12 cellular contexts compared by ENCODE assay signal in genomic region chr4:184451726-184452125, GRCh38. TPM values are rescaled to one million over a fixed set of nuclear protein-coding genes. Genes with fewer than 3 reads are reported as not detected.
A peak's percentile ranks its signal among the peaks of the same experiment; 100 is the strongest.
DNase-seq lines count a peak whose midpoint lies in the region; ATAC-seq lines count a peak whose summit lies in the region.
"Had no signal": no experiment of that assay in that cellular context is flagged by ENCODE, and none has a peak within 500 bp of the region (broad histone marks: within the 10 kb centered on the region; RNA-seq: fewer than 3 reads in every experiment).

No MANE protein-coding gene starts in this region.

- H3K9me3 Mint-ChIP-seq in T-cell (no peaks in the 10 kb centered on the region), immature natural killer cell (no peaks in the 10 kb centered on the region)
- H3K9me3 Mint-ChIP-seq in stimulated activated naive B cell treated with anti-CD40 and anti-IgM and Interleukin-4, amounts not matched to agents 10 μg/mL and 1 μg/mL and 100 μg/mL, for 72 hours, result no peaks in the 10 kb centered on the region
- H3K9me3 Mint-ChIP-seq: T-helper 2 cell treated with Interferon-gamma antibody and Interleukin-4, amounts not matched to agents 5 μg/mL and 100 μg/mL, for 36 hours had no signal

- peaks cover 84 to 90% (median 89%) of the 10 kb centered on the region in 3 donors for H3K4me1 Mint-ChIP-seq in T-cell
- H3K4me1 Mint-ChIP-seq in immature natural killer cell, result peaks cover 78 to 95% of the 10 kb centered on the region in 2 donors
- peaks cover 66 to 92% of the 10 kb centered on the region in 2 donors for H3K4me1 Mint-ChIP-seq in stimulated activated naive B cell treated with anti-CD40 and anti-IgM and Interleukin-4, amounts not matched to agents 10 μg/mL and 1 μg/mL and 100 μg/mL, for 72 hours

- peak; percentile 47 to 53 for DNase-seq in AML-193 (lab: John Stamatoyannopoulos, UW)
- peak; percentile 61 for DNase-seq in GF-D8 (lab: John Stamatoyannopoulos, UW)
- no peak for DNase-seq in T-cell
- DNase-seq in immature natural killer cell, result no peak
- DNase-seq in NCI-H345 (lab: John Stamatoyannopoulos, UW), result no peak
- no peak for DNase-seq in central memory CD4-positive, alpha-beta T cell
- no peak for DNase-seq in activated effector memory CD4-positive, alpha-beta T cell treated with anti-CD3 and anti-CD28 coated beads, Interleukin-2, amount 50 U/mL, for 16 hours
- no peak for DNase-seq in stimulated activated naive B cell treated with anti-CD40 and anti-IgM and Interleukin-4, amounts not matched to agents 10 μg/mL and 1 μg/mL and 100 μg/mL, for 72 hours
- DNase-seq: DND-41, NCI-H2227 treated with DMSO at 0.1 percent for 48 hours, pancreas had no signal

- POLR2A ChIA-PET in T-cell (lab: Charles Lee), result no interaction called here

- H3K36me3 Mint-ChIP-seq in T-cell, result peaks cover 35% of the 10 kb centered on the region
- H3K36me3 Mint-ChIP-seq in immature natural killer cell, result peaks cover 0 to 4% (median 0%) of the 10 kb centered on the region in 3 donors
- H3K36me3 Mint-ChIP-seq in stimulated activated naive B cell treated with anti-CD40 and anti-IgM and Interleukin-4, amounts not matched to agents 10 μg/mL and 1 μg/mL and 100 μg/mL, for 72 hours, result peaks cover 24 to 49% of the 10 kb centered on the region in 2 donors

- no peaks in the 10 kb centered on the region for H3K27me3 Mint-ChIP-seq in T-cell
- peaks cover 0 to 2% (median 0%) of the 10 kb centered on the region in 3 donors for H3K27me3 Mint-ChIP-seq in immature natural killer cell (ENCODE audit: low read depth in 3 of 3)
- no peaks in the 10 kb centered on the region for H3K27me3 Mint-ChIP-seq in stimulated activated naive B cell treated with anti-CD40 and anti-IgM and Interleukin-4, amounts not matched to agents 10 μg/mL and 1 μg/mL and 100 μg/mL, for 72 hours

- no peak for ATAC-seq in T-cell (replicated peaks in 1 of 4)
- no peak for ATAC-seq in stimulated activated naive B cell treated with anti-CD40 and anti-IgM and Interleukin-4, amounts not matched to agents 10 μg/mL and 1 μg/mL and 100 μg/mL, for 72 hours (replicated peaks)
- ATAC-seq: pancreas had no signal

- H3K4me3 Mint-ChIP-seq in T-cell (peak overlapping the region in 1 of 3 donors; percentile 27), immature natural killer cell (no peak overlapping the region)
- no peak overlapping the region for H3K4me3 Mint-ChIP-seq in stimulated activated naive B cell treated with anti-CD40 and anti-IgM and Interleukin-4, amounts not matched to agents 10 μg/mL and 1 μg/mL and 100 μg/mL, for 72 hours
- H3K4me3 Mint-ChIP-seq: T-helper 2 cell treated with Interferon-gamma antibody and Interleukin-4, amounts not matched to agents 5 μg/mL and 100 μg/mL, for 36 hours had no signal

- CTCF ChIA-PET in T-cell (lab: Charles Lee), result no interaction called here

- H3K27ac Mint-ChIP-seq in T-cell, result peak overlapping the region; percentile 2 to 55
- peak overlapping the region in 4 of 6 donors; percentile 43 to 76 (median 61) for H3K27ac Mint-ChIP-seq in immature natural killer cell
- H3K27ac Mint-ChIP-seq in stimulated activated naive B cell treated with anti-CD40 and anti-IgM and Interleukin-4, amounts not matched to agents 10 μg/mL and 1 μg/mL and 100 μg/mL, for 72 hours, result no peak overlapping the region
- H3K27ac Mint-ChIP-seq: T-helper 2 cell treated with Interferon-gamma antibody and Interleukin-4, amounts not matched to agents 5 μg/mL and 100 μg/mL, for 36 hours had no signal

RNA-seq across cellular contexts. Expression of gene IRF2, which starts 22.6 kb away (rescaled TPM):
- 10 to 100 TPM; 45.5 to 73.4 (median 59.1) TPM for total RNA-seq in T-cell
- polyA plus RNA-seq in immature natural killer cell, result 100 to 1,000 TPM in 1 of 3 donors, 10 to 100 TPM in 2; 68.5 to 103 (median 76.9) TPM

Comparison
In these comparisons a context has a peak if more than half of its experiments do, and no peak if none do; other contexts are left out.
1. DNase-seq: peak in AML-193 (2 of 2) and GF-D8 (single experiment); none in T-cell (0 of 34), immature natural killer cell (0 of 3), NCI-H345 (single experiment), central memory CD4-positive, alpha-beta T cell (single experiment), activated effector memory CD4-positive, alpha-beta T cell treated with anti-CD3 and anti-CD28 coated beads, Interleukin-2, amount 50 U/mL, for 16 hours (single experiment) and stimulated activated naive B cell treated with anti-CD40 and anti-IgM and Interleukin-4, amounts not matched to agents 10 μg/mL and 1 μg/mL and 100 μg/mL, for 72 hours (single experiment).